In the genomic region with DNA sequence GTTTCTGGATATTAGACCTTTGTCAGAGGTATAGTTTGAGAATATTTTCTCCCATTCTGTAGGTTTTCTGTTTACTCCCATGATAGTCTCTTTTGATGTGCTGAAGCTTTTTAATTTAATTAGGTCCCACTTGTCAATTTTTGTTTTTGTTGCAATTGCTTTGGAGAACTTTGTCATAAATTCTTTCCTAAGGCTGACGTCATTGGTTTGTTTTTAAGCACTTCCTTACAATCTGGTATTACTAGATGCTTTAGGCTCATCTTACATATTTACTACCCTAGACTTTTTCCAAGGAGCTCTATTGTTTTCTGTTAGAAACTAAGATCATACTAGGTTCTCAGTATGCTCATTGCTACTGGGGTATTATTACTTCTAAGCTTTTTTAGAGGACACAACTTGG, we compare ENCODE assay signal across 39 cellular contexts.
"Had no signal": no experiment of that assay in that cellular context is flagged by ENCODE, and none has a peak within 500 bp of the region (broad histone marks: within the 10 kb centered on the region; RNA-seq: fewer than 3 reads in every experiment).

No MANE protein-coding gene starts in this region.

- ATAC-seq: activated CD4-positive, alpha-beta T cell treated with anti-CD3 and anti-CD28 coated beads for 36 hours; activated CD4-positive, CD25-positive, alpha-beta regulatory T cell treated with anti-CD3 and anti-CD28 coated beads, Interleukin-2, amount 50 U/mL, for 24 hours; activated CD8-positive, alpha-beta memory T cell treated with anti-CD3 and anti-CD28 coated beads, Interleukin-2, amount 10 ng/mL, durations not matched to agents 7 days and 5 days; activated CD8-positive, alpha-beta T cell treated with anti-CD3 and anti-CD28 coated beads, Interleukin-2, amount 10 ng/mL, durations not matched to agents 7 days and 5 days; activated naive CD8-positive, alpha-beta T cell treated with anti-CD3 and anti-CD28 coated beads, Interleukin-2, amount 50 U/mL, for 24 hours; WTC11 had no signal

- H3K36me3 Mint-ChIP-seq: activated CD8-positive, alpha-beta memory T cell treated with anti-CD3 and anti-CD28 coated beads, Interleukin-2, amount 10 ng/mL, durations not matched to agents 7 days and 5 days; activated naive CD8-positive, alpha-beta T cell; activated naive CD8-positive, alpha-beta T cell treated with anti-CD3 and anti-CD28 coated beads, Interleukin-2, amount 10 ng/mL, durations not matched to agents 7 days and 5 days; brain had no signal

- FAIRE-seq: bronchial epithelial cell, TTC549 had no signal

- DNase-seq: activated CD4-positive, alpha-beta memory T cell treated with anti-CD3 and anti-CD28 coated beads, Interleukin-2, amount 10 ng/mL, durations not matched to agents 7 days and 5 days; activated CD4-positive, alpha-beta T cell treated with anti-CD3 and anti-CD28 coated beads for 1 hour; activated CD4-positive, alpha-beta T cell treated with anti-CD3 and anti-CD28 coated beads for 36 hours; activated CD4-positive, alpha-beta T cell treated with anti-CD3 and anti-CD28 coated beads for 48 hours; activated CD4-positive, alpha-beta T cell treated with anti-CD3 and anti-CD28 coated beads, Interleukin-2, amount 10 ng/mL, durations not matched to agents 7 days and 5 days; activated CD4-positive, alpha-beta T cell treated with anti-CD3 and anti-CD28 coated beads, Interleukin-2, amount 50 U/mL, for 48 hours; activated CD4-positive, CD25-positive, alpha-beta regulatory T cell; activated CD8-positive, alpha-beta memory T cell treated with anti-CD3 and anti-CD28 coated beads for 24 hours; activated CD8-positive, alpha-beta memory T cell treated with anti-CD3 and anti-CD28 coated beads, Interleukin-2, amount 10 ng/mL, durations not matched to agents 7 days and 5 days; activated CD8-positive, alpha-beta memory T cell treated with anti-CD3 and anti-CD28 coated beads, Interleukin-2, amount 50 U/mL, for 48 hours; activated CD8-positive, alpha-beta T cell treated with anti-CD3 and anti-CD28 coated beads, Interleukin-2, amount 10 ng/mL, durations not matched to agents 7 days and 5 days; activated effector memory CD4-positive, alpha-beta T cell treated with Interleukin-2 at 50 U/mL for 16 hours; activated gamma-delta T cell; activated naive CD4-positive, alpha-beta T cell treated with anti-CD3 and anti-CD28 coated beads, Interleukin-2, amount 50 U/mL, for 16 hours; activated naive CD4-positive, alpha-beta T cell treated with Interleukin-2 at 50 U/mL for 16 hours; activated naive CD8-positive, alpha-beta T cell treated with anti-CD3 and anti-CD28 coated beads, Interleukin-2, amount 10 ng/mL, durations not matched to agents 7 days and 5 days; activated naive CD8-positive, alpha-beta T cell treated with anti-CD3 and anti-CD28 coated beads, Interleukin-2, amount 50 U/mL, for 24 hours; activated T-cell treated with anti-CD3 and anti-CD28 coated beads, Interleukin-2, amount 50 U/mL, for 24 hours; activated T-cell treated with anti-CD3 and anti-CD28 coated beads, Interleukin-2, amount 50 U/mL, for 48 hours; amygdala; anterior cingulate cortex; caudate nucleus; cerebellar nuclear complex; T-helper 1 cell; T-helper 2 cell; T-helper 9 cell; WERI-Rb-1 had no signal

- H3K27ac ChIP-seq: ascending aorta, cardiac muscle cell, WERI-Rb-1 had no signal

- H3K4me3 ChIP-seq: ascending aorta, cardiac muscle cell had no signal

- H3K27me3 Mint-ChIP-seq: activated CD4-positive, alpha-beta memory T cell treated with anti-CD3 and anti-CD28 coated beads, Interleukin-2, amount 10 ng/mL, durations not matched to agents 7 days and 5 days; activated CD4-positive, alpha-beta T cell treated with anti-CD3 and anti-CD28 coated beads for 36 hours; activated CD4-positive, alpha-beta T cell treated with anti-CD3 and anti-CD28 coated beads, Interleukin-2, amount 10 ng/mL, durations not matched to agents 7 days and 5 days; activated CD8-positive, alpha-beta memory T cell treated with anti-CD3 and anti-CD28 coated beads, Interleukin-2, amount 10 ng/mL, durations not matched to agents 7 days and 5 days; activated naive CD8-positive, alpha-beta T cell; activated naive CD8-positive, alpha-beta T cell treated with anti-CD3 and anti-CD28 coated beads, Interleukin-2, amount 10 ng/mL, durations not matched to agents 7 days and 5 days; activated naive CD8-positive, alpha-beta T cell treated with anti-CD3 and anti-CD28 coated beads, Interleukin-2, amount 50 U/mL, for 24 hours; activated T-cell treated with anti-CD3 and anti-CD28 coated beads, Interleukin-2, amount 50 U/mL, for 24 hours; central memory CD8-positive, alpha-beta T cell had no signal

- H3K9me3 Mint-ChIP-seq: activated naive CD8-positive, alpha-beta T cell treated with anti-CD3 and anti-CD28 coated beads, Interleukin-2, amount 10 ng/mL, durations not matched to agents 7 days and 5 days had no signal

- H3K4me1 ChIP-seq: ascending aorta had no signal

- H3K4me3 Mint-ChIP-seq: activated CD4-positive, alpha-beta memory T cell treated with anti-CD3 and anti-CD28 coated beads, Interleukin-2, amount 10 ng/mL, durations not matched to agents 7 days and 5 days; activated CD4-positive, alpha-beta T cell treated with anti-CD3 and anti-CD28 coated beads for 36 hours; activated CD4-positive, alpha-beta T cell treated with anti-CD3 and anti-CD28 coated beads, Interleukin-2, amount 10 ng/mL, durations not matched to agents 7 days and 5 days; activated CD8-positive, alpha-beta memory T cell treated with anti-CD3 and anti-CD28 coated beads, Interleukin-2, amount 10 ng/mL, durations not matched to agents 7 days and 5 days; activated CD8-positive, alpha-beta T cell treated with anti-CD3 and anti-CD28 coated beads, Interleukin-2, amount 10 ng/mL, durations not matched to agents 7 days and 5 days; activated naive CD8-positive, alpha-beta T cell; activated naive CD8-positive, alpha-beta T cell treated with anti-CD3 and anti-CD28 coated beads, Interleukin-2, amount 10 ng/mL, durations not matched to agents 7 days and 5 days; activated naive CD8-positive, alpha-beta T cell treated with anti-CD3 and anti-CD28 coated beads, Interleukin-2, amount 50 U/mL, for 24 hours; activated T-cell treated with anti-CD3 and anti-CD28 coated beads, Interleukin-2, amount 50 U/mL, for 24 hours; brain; central memory CD8-positive, alpha-beta T cell; T-helper 1 cell treated with Interleukin-12 subunit alpha and Interleukin-12 subunit beta and Interleukin-4 antibody, amounts not matched to agents 30 μg/mL and 1 μg/mL, for 36 hours; T-helper 2 cell treated with Interferon-gamma antibody and Interleukin-4, amounts not matched to agents 5 μg/mL and 100 μg/mL, for 36 hours; WTC11 had no signal

- H3K27me3 ChIP-seq: ascending aorta, cardiac muscle cell had no signal

- H3K9me3 ChIP-seq: ascending aorta had no signal

- H3K36me3 ChIP-seq: ascending aorta, cardiac muscle cell, WERI-Rb-1 had no signal

- H3K4me1 Mint-ChIP-seq: activated CD4-positive, alpha-beta memory T cell treated with anti-CD3 and anti-CD28 coated beads, Interleukin-2, amount 10 ng/mL, durations not matched to agents 7 days and 5 days; activated CD4-positive, alpha-beta T cell treated with anti-CD3 and anti-CD28 coated beads for 36 hours; activated CD4-positive, alpha-beta T cell treated with anti-CD3 and anti-CD28 coated beads, Interleukin-2, amount 10 ng/mL, durations not matched to agents 7 days and 5 days; activated CD8-positive, alpha-beta memory T cell treated with anti-CD3 and anti-CD28 coated beads, Interleukin-2, amount 10 ng/mL, durations not matched to agents 7 days and 5 days; activated naive CD8-positive, alpha-beta T cell treated with anti-CD3 and anti-CD28 coated beads, Interleukin-2, amount 10 ng/mL, durations not matched to agents 7 days and 5 days; activated naive CD8-positive, alpha-beta T cell treated with anti-CD3 and anti-CD28 coated beads, Interleukin-2, amount 50 U/mL, for 24 hours; central memory CD8-positive, alpha-beta T cell had no signal

- H3K27ac Mint-ChIP-seq: activated CD4-positive, alpha-beta memory T cell treated with anti-CD3 and anti-CD28 coated beads, Interleukin-2, amount 10 ng/mL, durations not matched to agents 7 days and 5 days; activated CD4-positive, alpha-beta T cell treated with anti-CD3 and anti-CD28 coated beads for 36 hours; activated CD4-positive, alpha-beta T cell treated with anti-CD3 and anti-CD28 coated beads, Interleukin-2, amount 10 ng/mL, durations not matched to agents 7 days and 5 days; activated CD8-positive, alpha-beta memory T cell treated with anti-CD3 and anti-CD28 coated beads, Interleukin-2, amount 10 ng/mL, durations not matched to agents 7 days and 5 days; activated CD8-positive, alpha-beta T cell treated with anti-CD3 and anti-CD28 coated beads, Interleukin-2, amount 10 ng/mL, durations not matched to agents 7 days and 5 days; activated naive CD8-positive, alpha-beta T cell; activated naive CD8-positive, alpha-beta T cell treated with anti-CD3 and anti-CD28 coated beads, Interleukin-2, amount 10 ng/mL, durations not matched to agents 7 days and 5 days; activated naive CD8-positive, alpha-beta T cell treated with anti-CD3 and anti-CD28 coated beads, Interleukin-2, amount 50 U/mL, for 24 hours; activated T-cell treated with anti-CD3 and anti-CD28 coated beads, Interleukin-2, amount 50 U/mL, for 24 hours; activated T-helper 2 cell treated with anti-CD3 and anti-CD28 coated beads, Interferon-gamma antibody, Interleukin-2, Interleukin-4, amounts not matched to agents 10 μg/mL and 5 μg/mL and 100 μg/mL, durations not matched to agents 14 hours and 24 hours and 36 hours; brain; T-helper 1 cell treated with Interleukin-12 subunit alpha and Interleukin-12 subunit beta and Interleukin-4 antibody, amounts not matched to agents 30 μg/mL and 1 μg/mL, for 36 hours; T-helper 2 cell treated with Interferon-gamma antibody and Interleukin-4, amounts not matched to agents 5 μg/mL and 100 μg/mL, for 36 hours; WTC11 had no signal
